ENCODE assay signal across 1 cellular context in the genomic region with DNA sequence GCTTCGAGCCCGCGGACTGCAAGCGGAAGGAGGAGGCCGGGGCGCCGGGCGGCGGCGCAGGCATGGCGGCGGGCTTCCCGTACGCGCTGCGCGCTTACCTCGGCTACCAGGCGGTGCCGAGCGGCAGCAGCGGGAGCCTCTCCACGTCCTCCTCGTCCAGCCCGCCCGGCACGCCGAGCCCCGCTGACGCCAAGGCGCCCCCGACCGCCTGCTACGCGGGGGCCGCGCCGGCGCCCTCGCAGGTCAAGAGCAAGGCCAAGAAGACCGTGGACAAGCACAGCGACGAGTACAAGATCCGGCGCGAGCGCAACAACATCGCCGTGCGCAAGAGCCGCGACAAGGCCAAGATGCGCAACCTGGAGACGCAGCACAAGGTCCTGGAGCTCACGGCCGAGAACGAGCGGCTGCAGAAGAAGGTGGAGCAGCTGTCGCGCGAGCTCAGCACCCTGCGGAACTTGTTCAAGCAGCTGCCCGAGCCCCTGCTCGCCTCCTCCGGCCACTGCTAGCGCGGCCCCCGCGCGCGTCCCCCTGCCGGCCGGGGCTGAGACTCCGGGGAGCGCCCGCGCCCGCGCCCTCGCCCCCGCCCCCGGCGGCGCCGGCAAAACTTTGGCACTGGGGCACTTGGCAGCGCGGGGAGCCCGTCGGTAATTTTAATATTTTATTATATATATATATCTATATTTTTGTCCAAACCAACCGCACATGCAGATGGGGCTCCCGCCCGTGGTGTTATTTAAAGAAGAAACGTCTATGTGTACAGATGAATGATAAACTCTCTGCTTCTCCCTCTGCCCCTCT.
TF ChIP-seq lines count a peak whose summit lies in the region.

No MANE protein-coding gene starts in this region.

TF ChIP-seq in HepG2, 621 proteins besides CTCF, POLR2A, EP300 and RAD21 (continued from another document and continues in another):
- TF ChIP-seq, protein P1, sequence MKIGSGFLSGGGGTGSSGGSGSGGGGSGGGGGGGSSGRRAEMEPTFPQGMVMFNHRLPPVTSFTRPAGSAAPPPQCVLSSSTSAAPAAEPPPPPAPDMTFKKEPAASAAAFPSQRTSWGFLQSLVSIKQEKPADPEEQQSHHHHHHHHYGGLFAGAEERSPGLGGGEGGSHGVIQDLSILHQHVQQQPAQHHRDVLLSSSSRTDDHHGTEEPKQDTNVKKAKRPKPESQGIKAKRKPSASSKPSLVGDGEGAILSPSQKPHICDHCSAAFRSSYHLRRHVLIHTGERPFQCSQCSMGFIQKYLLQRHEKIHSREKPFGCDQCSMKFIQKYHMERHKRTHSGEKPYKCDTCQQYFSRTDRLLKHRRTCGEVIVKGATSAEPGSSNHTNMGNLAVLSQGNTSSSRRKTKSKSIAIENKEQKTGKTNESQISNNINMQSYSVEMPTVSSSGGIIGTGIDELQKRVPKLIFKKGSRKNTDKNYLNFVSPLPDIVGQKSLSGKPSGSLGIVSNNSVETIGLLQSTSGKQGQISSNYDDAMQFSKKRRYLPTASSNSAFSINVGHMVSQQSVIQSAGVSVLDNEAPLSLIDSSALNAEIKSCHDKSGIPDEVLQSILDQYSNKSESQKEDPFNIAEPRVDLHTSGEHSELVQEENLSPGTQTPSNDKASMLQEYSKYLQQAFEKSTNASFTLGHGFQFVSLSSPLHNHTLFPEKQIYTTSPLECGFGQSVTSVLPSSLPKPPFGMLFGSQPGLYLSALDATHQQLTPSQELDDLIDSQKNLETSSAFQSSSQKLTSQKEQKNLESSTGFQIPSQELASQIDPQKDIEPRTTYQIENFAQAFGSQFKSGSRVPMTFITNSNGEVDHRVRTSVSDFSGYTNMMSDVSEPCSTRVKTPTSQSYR (CRISPR knock-in tag; IDR thresholded peaks at IDR 0.05; ENCODE audit: borderline replicate concordance): peak; percentile 22; the same call in 1 of the 2 replicates
- TF ChIP-seq POLR2AphosphoS5 (IDR thresholded peaks at IDR 0.05; ENCODE audit: low read depth, low read length) (no peak), FOXO1 (CRISPR knock-in tag; IDR thresholded peaks at IDR 0.05) (peak; percentile 64; the same call in 1 of the 2 replicates), ZNF644 (CRISPR knock-in tag; IDR thresholded peaks at IDR 0.05; ENCODE audit: low read depth) (no peak), IKZF1 (IDR thresholded peaks at IDR 0.05) (no peak), SMARCC2 (IDR thresholded peaks at IDR 0.05) (no peak), KDM5A (IDR thresholded peaks at IDR 0.05; ENCODE audit: borderline replicate concordance, low read length) (no peak), ZC3H4 (CRISPR knock-in tag; IDR thresholded peaks at IDR 0.05; ENCODE audit: borderline replicate concordance) (peak; percentile 90; the same call in 1 of the 2 replicates), NKX3-1 (CRISPR knock-in tag; IDR thresholded peaks at IDR 0.05) (no peak), GTF2F1 (IDR thresholded peaks at IDR 0.05; ENCODE audit: low read length) (no peak), SIN3B (IDR thresholded peaks at IDR 0.05; ENCODE audit: low read length) (no peak), ATAD3A (CRISPR knock-in tag; IDR thresholded peaks at IDR 0.05) (peak; percentile 80; the same call in 1 of the 2 replicates), PHF21A (CRISPR knock-in tag; IDR thresholded peaks at IDR 0.05) (no peak), ZFP1 (CRISPR knock-in tag; IDR thresholded peaks at IDR 0.05) (no peak), ZNF296 (CRISPR knock-in tag; conservative IDR thresholded peaks at IDR 0.05) (no peak), ZNF773 (CRISPR knock-in tag; IDR thresholded peaks at IDR 0.05; ENCODE audit: borderline replicate concordance) (no peak; the same call in 1 of the 2 replicates), JUNB (CRISPR knock-in tag; IDR thresholded peaks at IDR 0.05; ENCODE audit: borderline replicate concordance) (no peak), ZNF674 (CRISPR knock-in tag; IDR thresholded peaks at IDR 0.05; ENCODE audit: low read depth) (no peak; the same call in 1 of the 2 replicates), KLF15 (CRISPR knock-in tag; IDR thresholded peaks at IDR 0.05; ENCODE audit: borderline replicate concordance) (no peak; the same call in 1 of the 2 replicates), ZNF501 (CRISPR knock-in tag; IDR thresholded peaks at IDR 0.05) (peak; percentile 3; the same call in 1 of the 2 replicates), ATM (IDR thresholded peaks at IDR 0.05; ENCODE audit: borderline replicate concordance) (no peak), RORA (CRISPR knock-in tag; IDR thresholded peaks at IDR 0.05) (no peak), ATF7 (IDR thresholded peaks at IDR 0.05) (no peak), ATF7 (CRISPR knock-in tag; IDR thresholded peaks at IDR 0.05) (no peak), ZBTB38 (CRISPR knock-in tag; IDR thresholded peaks at IDR 0.05) (peak; percentile 57), ZNF274 (CRISPR knock-in tag; IDR thresholded peaks at IDR 0.05) (peak; percentile 59; the same call in 1 of the 2 replicates), HOXA9 (CRISPR knock-in tag; IDR thresholded peaks at IDR 0.05; ENCODE audit: borderline replicate concordance) (peak; percentile 83; the same call in 1 of the 2 replicates), CREM (IDR thresholded peaks at IDR 0.05) (no peak), CREM (CRISPR knock-in tag; IDR thresholded peaks at IDR 0.05) (no peak), CHCHD3 (CRISPR knock-in tag; IDR thresholded peaks at IDR 0.05) (peak; percentile 69; the same call in 1 of the 2 replicates), ZNF563 (CRISPR knock-in tag; IDR thresholded peaks at IDR 0.05) (peak; percentile 91; the same call in 1 of the 2 replicates), TEAD3 (CRISPR knock-in tag; optimal IDR thresholded peaks at IDR 0.05; ENCODE audit: borderline replicate concordance) (peak; percentile 48), ZNF709 (CRISPR knock-in tag; IDR thresholded peaks at IDR 0.05) (no peak; the same call in 1 of the 2 replicates), ZFP82 (CRISPR knock-in tag; IDR thresholded peaks at IDR 0.05; ENCODE audit: borderline replicate concordance) (no peak), ZNF549 (CRISPR knock-in tag; IDR thresholded peaks at IDR 0.05) (0 out of 2 replicates have a peak, but pooled peaks have one; percentile 56), ZNF547 (CRISPR knock-in tag; IDR thresholded peaks at IDR 0.05) (no peak), SMAD9 (CRISPR knock-in tag; IDR thresholded peaks at IDR 0.05) (no peak)
- TF ChIP-seq, protein P2, sequence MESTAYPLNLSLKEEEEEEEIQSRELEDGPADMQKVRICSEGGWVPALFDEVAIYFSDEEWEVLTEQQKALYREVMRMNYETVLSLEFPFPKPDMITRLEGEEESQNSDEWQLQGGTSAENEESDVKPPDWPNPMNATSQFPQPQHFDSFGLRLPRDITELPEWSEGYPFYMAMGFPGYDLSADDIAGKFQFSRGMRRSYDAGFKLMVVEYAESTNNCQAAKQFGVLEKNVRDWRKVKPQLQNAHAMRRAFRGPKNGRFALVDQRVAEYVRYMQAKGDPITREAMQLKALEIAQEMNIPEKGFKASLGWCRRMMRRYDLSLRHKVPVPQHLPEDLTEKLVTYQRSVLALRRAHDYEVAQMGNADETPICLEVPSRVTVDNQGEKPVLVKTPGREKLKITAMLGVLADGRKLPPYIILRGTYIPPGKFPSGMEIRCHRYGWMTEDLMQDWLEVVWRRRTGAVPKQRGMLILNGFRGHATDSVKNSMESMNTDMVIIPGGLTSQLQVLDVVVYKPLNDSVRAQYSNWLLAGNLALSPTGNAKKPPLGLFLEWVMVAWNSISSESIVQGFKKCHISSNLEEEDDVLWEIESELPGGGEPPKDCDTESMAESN (CRISPR knock-in tag; conservative IDR thresholded peaks at IDR 0.05): peak; percentile 66; the same call in 1 of the 2 replicates
- TF ChIP-seq, protein P3, sequence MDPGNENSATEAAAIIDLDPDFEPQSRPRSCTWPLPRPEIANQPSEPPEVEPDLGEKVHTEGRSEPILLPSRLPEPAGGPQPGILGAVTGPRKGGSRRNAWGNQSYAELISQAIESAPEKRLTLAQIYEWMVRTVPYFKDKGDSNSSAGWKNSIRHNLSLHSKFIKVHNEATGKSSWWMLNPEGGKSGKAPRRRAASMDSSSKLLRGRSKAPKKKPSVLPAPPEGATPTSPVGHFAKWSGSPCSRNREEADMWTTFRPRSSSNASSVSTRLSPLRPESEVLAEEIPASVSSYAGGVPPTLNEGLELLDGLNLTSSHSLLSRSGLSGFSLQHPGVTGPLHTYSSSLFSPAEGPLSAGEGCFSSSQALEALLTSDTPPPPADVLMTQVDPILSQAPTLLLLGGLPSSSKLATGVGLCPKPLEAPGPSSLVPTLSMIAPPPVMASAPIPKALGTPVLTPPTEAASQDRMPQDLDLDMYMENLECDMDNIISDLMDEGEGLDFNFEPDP (CRISPR knock-in tag; conservative IDR thresholded peaks at IDR 0.05): 0 out of 2 replicates have a peak, but pooled peaks have one; percentile 54
- TF ChIP-seq, protein P4, sequence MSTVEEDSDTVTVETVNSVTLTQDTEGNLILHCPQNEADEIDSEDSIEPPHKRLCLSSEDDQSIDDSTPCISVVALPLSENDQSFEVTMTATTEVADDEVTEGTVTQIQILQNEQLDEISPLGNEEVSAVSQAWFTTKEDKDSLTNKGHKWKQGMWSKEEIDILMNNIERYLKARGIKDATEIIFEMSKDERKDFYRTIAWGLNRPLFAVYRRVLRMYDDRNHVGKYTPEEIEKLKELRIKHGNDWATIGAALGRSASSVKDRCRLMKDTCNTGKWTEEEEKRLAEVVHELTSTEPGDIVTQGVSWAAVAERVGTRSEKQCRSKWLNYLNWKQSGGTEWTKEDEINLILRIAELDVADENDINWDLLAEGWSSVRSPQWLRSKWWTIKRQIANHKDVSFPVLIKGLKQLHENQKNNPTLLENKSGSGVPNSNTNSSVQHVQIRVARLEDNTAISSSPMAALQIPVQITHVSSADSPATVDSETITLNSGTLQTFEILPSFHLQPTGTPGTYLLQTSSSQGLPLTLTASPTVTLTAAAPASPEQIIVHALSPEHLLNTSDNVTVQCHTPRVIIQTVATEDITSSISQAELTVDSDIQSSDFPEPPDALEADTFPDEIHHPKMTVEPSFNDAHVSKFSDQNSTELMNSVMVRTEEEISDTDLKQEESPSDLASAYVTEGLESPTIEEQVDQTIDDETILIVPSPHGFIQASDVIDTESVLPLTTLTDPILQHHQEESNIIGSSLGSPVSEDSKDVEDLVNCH (CRISPR knock-in tag; IDR thresholded peaks at IDR 0.05): no peak
- TF ChIP-seq, protein P5, sequence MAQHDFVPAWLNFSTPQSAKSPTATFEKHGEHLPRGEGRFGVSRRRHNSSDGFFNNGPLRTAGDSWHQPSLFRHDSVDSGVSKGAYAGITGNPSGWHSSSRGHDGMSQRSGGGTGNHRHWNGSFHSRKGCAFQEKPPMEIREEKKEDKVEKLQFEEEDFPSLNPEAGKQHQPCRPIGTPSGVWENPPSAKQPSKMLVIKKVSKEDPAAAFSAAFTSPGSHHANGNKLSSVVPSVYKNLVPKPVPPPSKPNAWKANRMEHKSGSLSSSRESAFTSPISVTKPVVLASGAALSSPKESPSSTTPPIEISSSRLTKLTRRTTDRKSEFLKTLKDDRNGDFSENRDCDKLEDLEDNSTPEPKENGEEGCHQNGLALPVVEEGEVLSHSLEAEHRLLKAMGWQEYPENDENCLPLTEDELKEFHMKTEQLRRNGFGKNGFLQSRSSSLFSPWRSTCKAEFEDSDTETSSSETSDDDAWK (CRISPR knock-in tag; IDR thresholded peaks at IDR 0.05): no peak
- TF ChIP-seq, protein P6, sequence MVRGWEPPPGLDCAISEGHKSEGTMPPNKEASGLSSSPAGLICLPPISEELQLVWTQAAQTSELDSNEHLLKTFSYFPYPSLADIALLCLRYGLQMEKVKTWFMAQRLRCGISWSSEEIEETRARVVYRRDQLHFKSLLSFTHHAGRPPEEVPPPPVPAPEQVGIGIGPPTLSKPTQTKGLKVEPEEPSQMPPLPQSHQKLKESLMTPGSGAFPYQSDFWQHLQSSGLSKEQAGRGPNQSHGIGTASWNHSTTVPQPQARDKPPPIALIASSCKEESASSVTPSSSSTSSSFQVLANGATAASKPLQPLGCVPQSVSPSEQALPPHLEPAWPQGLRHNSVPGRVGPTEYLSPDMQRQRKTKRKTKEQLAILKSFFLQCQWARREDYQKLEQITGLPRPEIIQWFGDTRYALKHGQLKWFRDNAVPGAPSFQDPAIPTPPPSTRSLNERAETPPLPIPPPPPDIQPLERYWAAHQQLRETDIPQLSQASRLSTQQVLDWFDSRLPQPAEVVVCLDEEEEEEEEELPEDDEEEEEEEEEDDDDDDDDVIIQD (CRISPR knock-in tag; IDR thresholded peaks at IDR 0.05; ENCODE audit: low read depth): no peak
- TF ChIP-seq, protein P7, sequence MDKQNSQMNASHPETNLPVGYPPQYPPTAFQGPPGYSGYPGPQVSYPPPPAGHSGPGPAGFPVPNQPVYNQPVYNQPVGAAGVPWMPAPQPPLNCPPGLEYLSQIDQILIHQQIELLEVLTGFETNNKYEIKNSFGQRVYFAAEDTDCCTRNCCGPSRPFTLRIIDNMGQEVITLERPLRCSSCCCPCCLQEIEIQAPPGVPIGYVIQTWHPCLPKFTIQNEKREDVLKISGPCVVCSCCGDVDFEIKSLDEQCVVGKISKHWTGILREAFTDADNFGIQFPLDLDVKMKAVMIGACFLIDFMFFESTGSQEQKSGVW (CRISPR knock-in tag; IDR thresholded peaks at IDR 0.05; ENCODE audit: borderline replicate concordance): no peak; the same call in 1 of the 2 replicates
- TF ChIP-seq, protein P8, sequence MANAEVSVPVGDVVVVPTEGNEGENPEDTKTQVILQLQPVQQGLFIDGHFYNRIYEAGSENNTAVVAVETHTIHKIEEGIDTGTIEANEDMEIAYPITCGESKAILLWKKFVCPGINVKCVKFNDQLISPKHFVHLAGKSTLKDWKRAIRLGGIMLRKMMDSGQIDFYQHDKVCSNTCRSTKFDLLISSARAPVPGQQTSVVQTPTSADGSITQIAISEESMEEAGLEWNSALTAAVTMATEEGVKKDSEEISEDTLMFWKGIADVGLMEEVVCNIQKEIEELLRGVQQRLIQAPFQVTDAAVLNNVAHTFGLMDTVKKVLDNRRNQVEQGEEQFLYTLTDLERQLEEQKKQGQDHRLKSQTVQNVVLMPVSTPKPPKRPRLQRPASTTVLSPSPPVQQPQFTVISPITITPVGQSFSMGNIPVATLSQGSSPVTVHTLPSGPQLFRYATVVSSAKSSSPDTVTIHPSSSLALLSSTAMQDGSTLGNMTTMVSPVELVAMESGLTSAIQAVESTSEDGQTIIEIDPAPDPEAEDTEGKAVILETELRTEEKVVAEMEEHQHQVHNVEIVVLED (CRISPR knock-in tag; IDR thresholded peaks at IDR 0.05; ENCODE audit: borderline replicate concordance): no peak
- TF ChIP-seq, protein P9, sequence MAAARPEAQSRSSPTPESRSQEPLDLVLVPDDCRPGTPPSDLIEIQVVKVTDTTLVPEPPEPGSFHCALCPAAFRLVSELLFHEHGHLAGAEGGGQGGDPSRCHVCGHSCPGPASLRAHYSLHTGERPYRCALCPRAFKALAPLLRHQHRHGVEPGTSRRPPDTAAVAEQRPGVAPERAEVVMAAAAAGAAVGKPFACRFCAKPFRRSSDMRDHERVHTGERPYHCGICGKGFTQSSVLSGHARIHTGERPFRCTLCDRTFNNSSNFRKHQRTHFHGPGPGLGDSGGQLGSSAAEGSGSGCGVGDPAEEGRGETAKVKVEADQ (CRISPR knock-in tag; IDR thresholded peaks at IDR 0.05; ENCODE audit: borderline replicate concordance): peak; percentile 97; the same call in 1 of the 2 replicates
- TF ChIP-seq, protein P10, sequence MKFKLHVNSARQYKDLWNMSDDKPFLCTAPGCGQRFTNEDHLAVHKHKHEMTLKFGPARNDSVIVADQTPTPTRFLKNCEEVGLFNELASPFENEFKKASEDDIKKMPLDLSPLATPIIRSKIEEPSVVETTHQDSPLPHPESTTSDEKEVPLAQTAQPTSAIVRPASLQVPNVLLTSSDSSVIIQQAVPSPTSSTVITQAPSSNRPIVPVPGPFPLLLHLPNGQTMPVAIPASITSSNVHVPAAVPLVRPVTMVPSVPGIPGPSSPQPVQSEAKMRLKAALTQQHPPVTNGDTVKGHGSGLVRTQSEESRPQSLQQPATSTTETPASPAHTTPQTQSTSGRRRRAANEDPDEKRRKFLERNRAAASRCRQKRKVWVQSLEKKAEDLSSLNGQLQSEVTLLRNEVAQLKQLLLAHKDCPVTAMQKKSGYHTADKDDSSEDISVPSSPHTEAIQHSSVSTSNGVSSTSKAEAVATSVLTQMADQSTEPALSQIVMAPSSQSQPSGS (CRISPR knock-in tag; IDR thresholded peaks at IDR 0.05): no peak
